ENCODE assay signal across 13 cellular contexts in the genomic region with DNA sequence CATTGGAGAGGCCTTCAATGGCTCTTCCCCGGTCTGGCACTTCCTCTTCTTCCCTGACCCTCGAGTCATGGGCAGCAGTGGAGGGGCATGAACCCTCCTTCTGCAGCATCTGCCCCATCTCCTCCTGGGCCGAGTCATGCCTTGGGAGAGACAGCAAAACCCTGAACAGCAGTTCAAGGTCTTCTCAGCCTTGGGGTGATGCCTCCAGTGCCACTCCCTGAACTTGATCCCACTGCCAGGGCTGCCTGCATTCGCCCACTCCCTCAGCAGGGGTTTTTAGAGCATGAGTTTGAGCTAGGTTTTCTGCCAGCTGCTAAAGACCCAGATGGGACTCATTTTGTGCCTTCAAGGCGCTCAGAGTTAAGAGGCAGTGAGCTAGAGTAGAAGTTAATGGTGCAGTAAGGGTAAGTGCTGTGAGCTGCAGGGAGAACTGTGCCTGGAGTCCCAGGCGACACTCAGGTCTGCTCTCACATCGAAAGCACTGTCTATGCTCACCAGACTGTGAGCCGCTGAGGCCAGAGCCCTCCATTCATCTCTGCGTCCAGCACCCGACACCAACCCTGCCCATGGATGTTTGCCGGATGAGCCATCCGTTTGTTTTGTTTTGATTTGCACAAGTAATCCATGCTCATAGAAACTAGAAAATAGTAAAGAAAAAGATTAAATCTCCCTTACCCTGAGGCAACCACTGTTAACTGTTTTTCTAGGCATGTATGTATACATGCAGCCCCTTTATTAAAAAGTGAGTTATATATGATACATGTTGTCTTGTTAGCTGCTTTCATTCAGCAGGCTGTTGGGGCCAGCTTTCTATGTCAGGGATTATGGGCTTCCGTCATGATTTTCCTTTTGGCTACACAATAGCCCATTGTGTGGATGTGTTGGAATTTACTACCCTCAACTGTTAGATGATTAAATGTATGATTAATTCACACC.
DNase-seq lines count a peak whose midpoint lies in the region; ATAC-seq and TF ChIP-seq lines count a peak whose summit lies in the region.
"Had no signal": no experiment of that assay in that cellular context is flagged by ENCODE, and none has a peak within 500 bp of the region (broad histone marks: within the 10 kb centered on the region; RNA-seq: fewer than 3 reads in every experiment).

No MANE protein-coding gene starts in this region.

- ATAC-seq in GM18907 (IDR thresholded peaks at IDR 0.05; ENCODE audit: unreplicated experiment) (no peak), GM18858 (IDR thresholded peaks at IDR 0.05; ENCODE audit: unreplicated experiment) (no peak)

- peaks cover 28% of the 10 kb centered on the region for H3K4me1 ChIP-seq in mammary epithelial cell (ENCODE audit: insufficient read depth, low read length)
- H3K4me1 ChIP-seq in suprapubic skin, result no peaks in the 10 kb centered on the region
- H3K4me1 ChIP-seq: parathyroid adenoma, tibial artery had no signal

- peak overlapping the region; percentile 43 for H3K4me2 ChIP-seq in mammary epithelial cell (ENCODE audit: insufficient read depth, low read depth, low read length)

- H3K36me3 ChIP-seq in MG63, result peaks cover 68% of the 10 kb centered on the region
- H3K36me3 ChIP-seq in mammary epithelial cell (ENCODE audit: insufficient read depth, low read length), result peaks cover 11% of the 10 kb centered on the region
- peaks cover 4% of the 10 kb centered on the region for H3K36me3 ChIP-seq in kidney epithelial cell (ENCODE audit: control insufficient read depth, insufficient read depth, low read length)
- H3K36me3 ChIP-seq in suprapubic skin, result peaks cover 79% of the 10 kb centered on the region

- intact Hi-C loops in mammary epithelial cell (cut with micrococcal nuclease), result no loop called here

- dilution Hi-C loops in mammary epithelial cell (cut with HindIII; ENCODE audit: low sequenced_read_pairs), result no loop called here

- H3K27me3 ChIP-seq in MG63, result no peaks in the 10 kb centered on the region
- no peaks in the 10 kb centered on the region for H3K27me3 ChIP-seq in mammary epithelial cell (ENCODE audit: insufficient read depth, low read length)
- H3K27me3 ChIP-seq in kidney epithelial cell (ENCODE audit: control insufficient read depth, insufficient read depth, low read length), result no peaks in the 10 kb centered on the region
- no peaks in the 10 kb centered on the region for H3K27me3 ChIP-seq in suprapubic skin
- H3K27me3 ChIP-seq: tibial artery had no signal

- no TSS peak for BruUV-seq in mammary epithelial cell (replicated peaks; lab: Mats Ljungman, UMichigan)

- CTCF ChIA-PET in mammary epithelial cell (lab: Charles Lee; ENCODE audit: low non-redundant PET), result interaction anchor here (0.6 kb wide), 1 partner anchor 21 kb away, joined by 4 read pairs; no protein-coding TSS in a partner anchor

- peak overlapping the region; percentile 78 for H3K9ac ChIP-seq in mammary epithelial cell (ENCODE audit: insufficient read depth, low read length)
- H3K9ac ChIP-seq: parathyroid adenoma had no signal

- DNase-seq in MG63 (peak; percentile 85), mammary epithelial cell (peak; percentile 91), kidney epithelial cell (ENCODE audit: low read depth) (peak; percentile 73), suprapubic skin (ENCODE audit: low spot score in 2 of 2) (no peak), mesenteric fat pad (ENCODE audit: low spot score) (no peak)
- DNase-seq: activated CD4-positive, CD25-positive, alpha-beta regulatory T cell treated with anti-CD3 and anti-CD28 coated beads, Interleukin-2, amount 50 U/mL, for 72 hours; activated effector memory CD4-positive, alpha-beta T cell treated with Interleukin-2 at 50 U/mL for 16 hours; effector CD8-positive, alpha-beta T cell; NCI-H2029 treated with DMSO at 0.1 percent for 48 hours; tibial artery had no signal

- in situ Hi-C loops in mammary epithelial cell (cut with MboI; ENCODE audit: low sequenced_read_pairs in 2 of 2), result no loop called here

- no peaks in the 10 kb centered on the region for H3K79me2 ChIP-seq in mammary epithelial cell (ENCODE audit: insufficient read depth, low read length)
- H3K79me2 ChIP-seq: parathyroid adenoma had no signal

- H3K4me3 ChIP-seq in MG63, result no peak overlapping the region
- H3K4me3 ChIP-seq in mammary epithelial cell (replicated peaks in 1 of 3; ENCODE audit: insufficient read depth in 1 of 3, low read depth in 2 of 3, low read length in 3 of 3), result no peak overlapping the region
- H3K4me3 ChIP-seq in kidney epithelial cell (ENCODE audit: low read depth, low read length), result no peak overlapping the region
- H3K4me3 ChIP-seq in suprapubic skin, result no peak overlapping the region
- H3K4me3 ChIP-seq: tibial artery had no signal

- TF ChIP-seq CTCF in mammary epithelial cell (conservative IDR thresholded peaks at IDR 0.05 in 1 of 2, IDR thresholded peaks at IDR 0.05 in 1 of 2; ENCODE audit: extremely low read depth in 1 of 2, insufficient read depth in 1 of 2, low read depth in 1 of 2, low read length in 2 of 2) (no peak), kidney epithelial cell (IDR thresholded peaks at IDR 0.05; ENCODE audit: insufficient read depth, low read length, poor library complexity, severe bottlenecking) (no peak), suprapubic skin (IDR thresholded peaks at IDR 0.05) (no peak)

- no peaks in the 10 kb centered on the region for H4K20me1 ChIP-seq in mammary epithelial cell (ENCODE audit: insufficient read depth, low read length)

- H3K27ac ChIP-seq in mammary epithelial cell (ENCODE audit: insufficient read depth, low read depth, low read length) (peak overlapping the region; percentile 97), suprapubic skin (peak overlapping the region; percentile 55)
- H3K27ac ChIP-seq: parathyroid adenoma, tibial artery had no signal

- H3K9me3 ChIP-seq in MG63, result no peaks in the 10 kb centered on the region
- H3K9me3 ChIP-seq in mammary epithelial cell (replicated peaks; ENCODE audit: insufficient read depth, low read length), result no peaks in the 10 kb centered on the region
- no peaks in the 10 kb centered on the region for H3K9me3 ChIP-seq in suprapubic skin
- H3K9me3 ChIP-seq: tibial artery had no signal

- TF ChIP-seq POLR2A in suprapubic skin (IDR thresholded peaks at IDR 0.05), result no peak

- TF ChIP-seq EP300 in suprapubic skin (IDR thresholded peaks at IDR 0.05), result no peak

- 44% methylated on average over 13 of the region's 13 CpGs for WGBS in mammary epithelial cell (ENCODE audit: low coverage, missing lambda C conversion rate)
- WGBS in suprapubic skin, result 74% methylated on average over 13 of the region's 13 CpGs

- peak overlapping the region; percentile 71 for H2AFZ ChIP-seq in mammary epithelial cell (ENCODE audit: low read depth, low read length)
- H2AFZ ChIP-seq: parathyroid adenoma had no signal

Comparison
In these comparisons a context has a peak if more than half of its experiments do, and no peak if none do; other contexts are left out.
1. DNase-seq: peak in MG63 (single experiment), mammary epithelial cell (single experiment) and kidney epithelial cell (single experiment); none in suprapubic skin (0 of 2) and mesenteric fat pad (single experiment).